ENCODE assay signal across 15 cellular contexts in genomic region chr5:83653669-83654068, GRCh38.
DNase-seq lines count a peak whose midpoint lies in the region; ATAC-seq and TF ChIP-seq lines count a peak whose summit lies in the region.
"Had no signal": no experiment of that assay in that cellular context is flagged by ENCODE, and none has a peak within 500 bp of the region (broad histone marks: within the 10 kb centered on the region; RNA-seq: fewer than 3 reads in every experiment).

No MANE protein-coding gene starts in this region.

- no peaks in the 10 kb centered on the region for H3K36me3 Mint-ChIP-seq in naive thymus-derived CD8-positive, alpha-beta T cell
- H3K36me3 Mint-ChIP-seq: memory B cell; stimulated activated effector memory CD8-positive, alpha-beta T cell treated with anti-CD3 and anti-CD28 coated beads, Interleukin-12 subunit alpha, Interleukin-12 subunit beta, amount 100 ng/mL, for 72 hours had no signal

- peaks cover 2 to 10% (median 7%) of the 10 kb centered on the region in 5 donors for H3K27me3 Mint-ChIP-seq in naive thymus-derived CD8-positive, alpha-beta T cell

- POLR2A ChIA-PET in naive thymus-derived CD8-positive, alpha-beta T cell (lab: Charles Lee) = no interaction called here

- H3K4me3 Mint-ChIP-seq in naive thymus-derived CD8-positive, alpha-beta T cell = no peak overlapping the region
- H3K4me3 Mint-ChIP-seq: memory B cell; stimulated activated effector memory CD8-positive, alpha-beta T cell treated with anti-CD3 and anti-CD28 coated beads, Interleukin-12 subunit alpha, Interleukin-12 subunit beta, amount 100 ng/mL, for 72 hours had no signal

- no peaks in the 10 kb centered on the region for H3K4me1 Mint-ChIP-seq in naive thymus-derived CD8-positive, alpha-beta T cell
- H3K4me1 Mint-ChIP-seq: memory B cell; stimulated activated effector memory CD8-positive, alpha-beta T cell treated with anti-CD3 and anti-CD28 coated beads, Interleukin-12 subunit alpha, Interleukin-12 subunit beta, amount 100 ng/mL, for 72 hours had no signal

- TF ChIP-seq POLR2A in GM18505 (IDR thresholded peaks at IDR 0.05; ENCODE audit: borderline replicate concordance, extremely low read depth, insufficient read depth, insufficient read length) = no peak

- peak; percentile 8 to 83 for DNase-seq in NCI-H446 (lab: John Stamatoyannopoulos, UW)
- no peak for DNase-seq in activated CD4-positive, alpha-beta T cell treated with anti-CD3 and anti-CD28 coated beads for 4 hours
- DNase-seq in HuH-7.5 (ENCODE audit: low spot score) = no peak
- no peak for DNase-seq in ureter (ENCODE audit: low spot score)
- no peak for DNase-seq in naive thymus-derived CD8-positive, alpha-beta T cell
- DNase-seq: AML-193, EL, MG63, NCI-H2171 treated with DMSO at 0.1 percent for 48 hours, RPMI8226 had no signal

- ATAC-seq in GM18505 (IDR thresholded peaks at IDR 0.05; ENCODE audit: unreplicated experiment) = peak; percentile 62
- ATAC-seq in GM19467 (IDR thresholded peaks at IDR 0.05; ENCODE audit: unreplicated experiment) = peak; percentile 69
- peak; percentile 87 for ATAC-seq in HG02852 (IDR thresholded peaks at IDR 0.05; ENCODE audit: unreplicated experiment)
- no peak for ATAC-seq in naive thymus-derived CD8-positive, alpha-beta T cell
- ATAC-seq: stimulated activated effector memory CD8-positive, alpha-beta T cell treated with anti-CD3 and anti-CD28 coated beads, Interleukin-12 subunit alpha, Interleukin-12 subunit beta, amount 100 ng/mL, for 72 hours had no signal

- H3K27ac Mint-ChIP-seq in naive thymus-derived CD8-positive, alpha-beta T cell = no peak overlapping the region
- H3K27ac Mint-ChIP-seq: memory B cell; stimulated activated effector memory CD8-positive, alpha-beta T cell treated with anti-CD3 and anti-CD28 coated beads, Interleukin-12 subunit alpha, Interleukin-12 subunit beta, amount 100 ng/mL, for 72 hours had no signal

- H3K9me3 Mint-ChIP-seq in naive thymus-derived CD8-positive, alpha-beta T cell = peaks cover 0 to 2% (median 0%) of the 10 kb centered on the region in 9 donors
- H3K9me3 Mint-ChIP-seq: stimulated activated effector memory CD8-positive, alpha-beta T cell treated with anti-CD3 and anti-CD28 coated beads, Interleukin-12 subunit alpha, Interleukin-12 subunit beta, amount 100 ng/mL, for 72 hours had no signal

Comparison
In these comparisons a context has a peak if more than half of its experiments do, and no peak if none do; other contexts are left out.
1. ATAC-seq: peak in GM18505 (single experiment), GM19467 (single experiment) and HG02852 (single experiment); none in naive thymus-derived CD8-positive, alpha-beta T cell (0 of 2).
2. DNase-seq: peak in NCI-H446 (2 of 2); none in activated CD4-positive, alpha-beta T cell treated with anti-CD3 and anti-CD28 coated beads for 4 hours (0 of 2), HuH-7.5 (single experiment), ureter (single experiment) and naive thymus-derived CD8-positive, alpha-beta T cell (0 of 10).